9 cellular contexts compared by ENCODE assay signal in the genomic region with DNA sequence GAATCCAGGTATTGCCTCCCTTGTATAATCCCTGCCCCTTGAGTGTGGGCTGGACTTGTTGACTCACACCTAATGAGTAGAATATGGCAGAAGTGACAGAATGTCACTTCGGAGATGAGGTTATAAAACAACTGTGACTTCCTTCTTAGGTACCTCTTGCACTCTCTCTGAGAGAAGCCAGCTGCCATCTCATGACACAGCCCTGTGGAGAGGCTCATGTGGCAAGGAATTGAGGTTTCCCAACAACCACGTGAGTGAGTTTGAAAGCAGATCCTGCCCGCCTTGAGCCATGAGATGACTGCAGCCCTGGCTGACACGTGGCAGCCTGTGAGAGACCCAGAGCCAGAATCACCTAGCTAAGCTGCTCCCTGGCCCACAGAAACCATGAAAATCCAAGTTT. TPM values are rescaled to one million over a fixed set of nuclear protein-coding genes. Genes with fewer than 3 reads are reported as not detected.
DNase-seq lines count a peak whose midpoint lies in the region; FAIRE-seq lines count a peak whose summit lies in the region.
"Had no signal": no experiment of that assay in that cellular context is flagged by ENCODE, and none has a peak within 500 bp of the region (broad histone marks: within the 10 kb centered on the region; RNA-seq: fewer than 3 reads in every experiment).

No MANE protein-coding gene starts in this region.

- H3K4me1 Mint-ChIP-seq in activated CD4-positive, alpha-beta memory T cell treated with anti-CD3 and anti-CD28 coated beads, Interleukin-2, amount 10 ng/mL, durations not matched to agents 7 days and 5 days = peaks cover 21% of the 10 kb centered on the region
- H3K4me1 Mint-ChIP-seq: stimulated activated naive B cell treated with anti-CD40 and anti-IgM and Interleukin-4, amounts not matched to agents 10 μg/mL and 1 μg/mL and 100 μg/mL, for 72 hours had no signal

- H3K27me3 Mint-ChIP-seq in activated CD4-positive, alpha-beta memory T cell treated with anti-CD3 and anti-CD28 coated beads, Interleukin-2, amount 10 ng/mL, durations not matched to agents 7 days and 5 days = no peaks in the 10 kb centered on the region

- no peak overlapping the region for H3K27ac Mint-ChIP-seq in activated CD4-positive, alpha-beta memory T cell treated with anti-CD3 and anti-CD28 coated beads, Interleukin-2, amount 10 ng/mL, durations not matched to agents 7 days and 5 days

- H3K9me3 Mint-ChIP-seq in activated CD4-positive, alpha-beta memory T cell treated with anti-CD3 and anti-CD28 coated beads, Interleukin-2, amount 10 ng/mL, durations not matched to agents 7 days and 5 days = no peaks in the 10 kb centered on the region
- H3K9me3 Mint-ChIP-seq: stimulated activated naive B cell treated with anti-CD40 and anti-IgM and Interleukin-4, amounts not matched to agents 10 μg/mL and 1 μg/mL and 100 μg/mL, for 72 hours had no signal

- FAIRE-seq in GM19239 (lab: Jason Lieb, UNC) = no peak

- POLR2A ChIA-PET in activated CD4-positive, alpha-beta memory T cell treated with anti-CD3 and anti-CD28 coated beads, Interleukin-2, amount 10 ng/mL, durations not matched to agents 7 days and 5 days (lab: Charles Lee) = interaction anchor here (0.9 kb wide), 2 partner anchors 33 to 57 kb away, joined by 3 to 4 read pairs; no protein-coding TSS in a partner anchor

- H3K4me3 Mint-ChIP-seq in activated CD4-positive, alpha-beta memory T cell treated with anti-CD3 and anti-CD28 coated beads, Interleukin-2, amount 10 ng/mL, durations not matched to agents 7 days and 5 days = no peak overlapping the region
- H3K4me3 Mint-ChIP-seq: stimulated activated naive B cell treated with anti-CD40 and anti-IgM and Interleukin-4, amounts not matched to agents 10 μg/mL and 1 μg/mL and 100 μg/mL, for 72 hours had no signal

- no peaks in the 10 kb centered on the region for H3K36me3 Mint-ChIP-seq in activated CD4-positive, alpha-beta memory T cell treated with anti-CD3 and anti-CD28 coated beads, Interleukin-2, amount 10 ng/mL, durations not matched to agents 7 days and 5 days (ENCODE audit: low read depth)
- H3K36me3 Mint-ChIP-seq: stimulated activated naive B cell treated with anti-CD40 and anti-IgM and Interleukin-4, amounts not matched to agents 10 μg/mL and 1 μg/mL and 100 μg/mL, for 72 hours had no signal

- peak; percentile 23 for DNase-seq in AG08396 (ENCODE audit: low spot score)
- peak; percentile 23 for DNase-seq in GOT3 (lab: John Stamatoyannopoulos, UW)
- DNase-seq in activated CD4-positive, alpha-beta memory T cell treated with anti-CD3 and anti-CD28 coated beads, Interleukin-2, amount 10 ng/mL, durations not matched to agents 7 days and 5 days = peak; percentile 43
- peak; percentile 64 for DNase-seq in left kidney (ENCODE audit: low read depth, low spot score)
- DNase-seq in GM19239 (ENCODE audit: insufficient read length, low spot score) = no peak
- no peak for DNase-seq in DMS153 (lab: John Stamatoyannopoulos, UW)
- DNase-seq in NCI-H2227 (lab: John Stamatoyannopoulos, UW; ENCODE audit: unreplicated experiment) = no peak
- DNase-seq in NCI-H345 treated with DMSO at 0.1 percent for 48 hours (lab: John Stamatoyannopoulos, UW; ENCODE audit: unreplicated experiment) = no peak
- DNase-seq: stimulated activated naive B cell treated with anti-CD40 and anti-IgM and Interleukin-4, amounts not matched to agents 10 μg/mL and 1 μg/mL and 100 μg/mL, for 72 hours had no signal

- CTCF ChIA-PET in activated CD4-positive, alpha-beta memory T cell treated with anti-CD3 and anti-CD28 coated beads, Interleukin-2, amount 10 ng/mL, durations not matched to agents 7 days and 5 days (lab: Charles Lee) = no interaction called here

RNA-seq across cellular contexts. Expression of a gene that starts 13.5 kb away (rescaled TPM):
- not detected for total RNA-seq in activated CD4-positive, alpha-beta memory T cell treated with anti-CD3 and anti-CD28 coated beads, Interleukin-2, amount 10 ng/mL, durations not matched to agents 7 days and 5 days

RNA-seq across cellular contexts. Expression of a gene that starts 32.0 kb away (rescaled TPM):
- total RNA-seq in activated CD4-positive, alpha-beta memory T cell treated with anti-CD3 and anti-CD28 coated beads, Interleukin-2, amount 10 ng/mL, durations not matched to agents 7 days and 5 days = 1 to 10 TPM; 1.1 to 1.4 TPM

RNA-seq across cellular contexts. Expression of a gene that starts 33.4 kb away (rescaled TPM):
- 10 to 100 TPM; 27.8 to 31.7 TPM for total RNA-seq in activated CD4-positive, alpha-beta memory T cell treated with anti-CD3 and anti-CD28 coated beads, Interleukin-2, amount 10 ng/mL, durations not matched to agents 7 days and 5 days

Comparison
In these comparisons a context has a peak if more than half of its experiments do, and no peak if none do; other contexts are left out.
1. DNase-seq: peak in AG08396 (single experiment), GOT3 (single experiment), activated CD4-positive, alpha-beta memory T cell treated with anti-CD3 and anti-CD28 coated beads, Interleukin-2, amount 10 ng/mL, durations not matched to agents 7 days and 5 days (single experiment) and left kidney (single experiment); none in GM19239 (single experiment), DMS153 (single experiment), NCI-H2227 (single experiment) and NCI-H345 treated with DMSO at 0.1 percent for 48 hours (single experiment).